ENCODE assay signal across 9 cellular contexts in the genomic region with DNA sequence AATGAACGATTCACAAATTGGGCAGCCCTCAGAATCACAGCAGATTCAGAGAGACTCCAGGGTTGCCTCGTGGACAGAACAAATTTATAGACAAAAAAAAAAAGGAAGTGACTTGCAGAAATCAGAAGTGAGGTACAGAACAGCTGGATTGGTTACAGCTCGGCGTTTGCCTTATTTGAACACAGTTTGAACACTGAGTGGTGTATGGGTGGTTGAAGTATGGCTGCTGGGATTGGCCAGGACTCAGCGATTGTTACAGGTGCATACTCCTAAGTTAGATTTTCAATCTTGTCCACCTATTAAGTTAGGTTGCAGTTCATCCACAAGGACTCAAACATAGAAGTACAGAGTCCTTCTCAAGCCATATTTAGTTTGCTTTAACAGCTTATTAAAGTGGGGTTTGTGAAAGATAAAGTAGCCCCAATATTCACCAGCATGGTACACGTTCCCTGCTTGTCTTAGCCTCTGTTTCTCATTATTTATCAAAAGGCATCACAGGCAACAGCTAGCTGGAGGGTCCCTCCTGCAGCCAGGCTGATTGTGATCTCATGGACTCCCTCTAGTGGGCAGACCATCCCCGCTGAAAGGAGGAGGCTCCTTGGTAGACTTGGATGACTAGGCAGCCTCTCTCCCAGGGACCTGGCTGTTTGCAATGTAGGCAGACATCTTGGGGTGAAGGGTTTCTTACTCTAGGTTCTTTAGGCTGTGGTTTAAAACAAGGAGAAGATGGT. TPM values are rescaled to one million over a fixed set of nuclear protein-coding genes. Genes with fewer than 3 reads are reported as not detected.
DNase-seq lines count a peak whose midpoint lies in the region; ATAC-seq, FAIRE-seq and TF ChIP-seq lines count a peak whose summit lies in the region.
"Had no signal": no experiment of that assay in that cellular context is flagged by ENCODE, and none has a peak within 500 bp of the region (broad histone marks: within the 10 kb centered on the region; RNA-seq: fewer than 3 reads in every experiment).

No MANE protein-coding gene starts in this region.

- H3K9me3 Mint-ChIP-seq in naive thymus-derived CD8-positive, alpha-beta T cell = peaks cover 6 to 14% (median 8%) of the 10 kb centered on the region in 9 donors

- H3K4me1 Mint-ChIP-seq in naive thymus-derived CD8-positive, alpha-beta T cell = no peaks in the 10 kb centered on the region
- H3K4me1 Mint-ChIP-seq: immature natural killer cell had no signal

- H3K36me3 Mint-ChIP-seq in naive thymus-derived CD8-positive, alpha-beta T cell = peaks cover 0 to 14% (median 0%) of the 10 kb centered on the region in 3 donors
- H3K36me3 Mint-ChIP-seq: immature natural killer cell had no signal

- no peak for TF ChIP-seq POLR2A in GM12891 (IDR thresholded peaks at IDR 0.05; ENCODE audit: low read depth, low read length)
- TF ChIP-seq POLR2A in thyroid gland (IDR thresholded peaks at IDR 0.05) = no peak

- POLR2A ChIA-PET in AG04450 (lab: Yijun Ruan, JAX) = no interaction called here
- POLR2A ChIA-PET in naive thymus-derived CD8-positive, alpha-beta T cell (lab: Charles Lee) = no interaction called here

- no peak for FAIRE-seq in GM12891 (lab: Jason Lieb, UNC)

- DNase-seq in AG04450 (ENCODE audit: low read depth, low spot score) = peak; percentile 38
- DNase-seq in GM12891 (ENCODE audit: insufficient read length, low spot score) = peak; percentile 41
- peak; percentile 37 for DNase-seq in NCI-H146 treated with DMSO at 0.1 percent for 48 hours (lab: John Stamatoyannopoulos, UW; ENCODE audit: unreplicated experiment)
- DNase-seq in activated CD4-positive, alpha-beta T cell treated with anti-CD3 and anti-CD28 coated beads for 1 hour = peak; percentile 16
- DNase-seq in epithelial cell of proximal tubule (ENCODE audit: low read depth) = peak; percentile 52
- DNase-seq in naive thymus-derived CD8-positive, alpha-beta T cell = peak in 7 of 10 donors; percentile 19 to 72 (median 49)
- peak; percentile 77 to 78 for DNase-seq in thyroid gland

- H3K4me3 ChIP-seq in AG04450 (ENCODE audit: low read depth, low read length) (no peak overlapping the region), epithelial cell of proximal tubule (ENCODE audit: low read depth, low read length) (peak overlapping the region; percentile 53), thyroid gland (replicated peaks in 1 of 3) (no peak overlapping the region)

- ATAC-seq in naive thymus-derived CD8-positive, alpha-beta T cell = peak; percentile 65 to 75
- no peak for ATAC-seq in HG02938 (IDR thresholded peaks at IDR 0.05; ENCODE audit: unreplicated experiment)

- no peak overlapping the region for H3K27ac Mint-ChIP-seq in naive thymus-derived CD8-positive, alpha-beta T cell
- H3K27ac Mint-ChIP-seq: immature natural killer cell had no signal

- CTCF ChIA-PET in AG04450 (lab: Charles Lee) = interaction anchor here (0.6 to 3.3 kb wide), 24 partner anchors 9 to 308 kb away, joined by 3 to 40 read pairs (median 4); no protein-coding TSS in a partner anchor

- H3K9me3 ChIP-seq in AG04450 (ENCODE audit: control insufficient read depth, insufficient read depth, low read length) (no peaks in the 10 kb centered on the region), thyroid gland (no peaks in the 10 kb centered on the region)

- H3K27me3 Mint-ChIP-seq in naive thymus-derived CD8-positive, alpha-beta T cell = peaks cover 1 to 12% (median 5%) of the 10 kb centered on the region in 5 donors

- H3K36me3 ChIP-seq in thyroid gland = no peaks in the 10 kb centered on the region

- intact Hi-C loops in thyroid gland (cut with DNase I) = loop anchor here (10.0 kb wide), 1 partner anchor 63 kb away; no protein-coding TSS in a partner anchor

- H3K4me3 Mint-ChIP-seq in naive thymus-derived CD8-positive, alpha-beta T cell = peak overlapping the region in 1 of 10 donors; percentile 20
- H3K4me3 Mint-ChIP-seq: immature natural killer cell had no signal

- H3K27ac ChIP-seq in AG04450 (ENCODE audit: low read depth, low read length) (no peak overlapping the region), thyroid gland (no peak overlapping the region)

- 54 to 56% methylated on average over 7 of the region's 7 CpGs for WGBS in thyroid gland, 2 donors

- H3K4me1 ChIP-seq in thyroid gland = no peaks in the 10 kb centered on the region

- TF ChIP-seq CTCF in AG04450 (IDR thresholded peaks at IDR 0.05; ENCODE audit: low read depth, low read length) = peak; percentile 82
- peak; percentile 95 for TF ChIP-seq CTCF in epithelial cell of proximal tubule (conservative IDR thresholded peaks at IDR 0.05; ENCODE audit: low read depth, low read length)
- TF ChIP-seq CTCF in thyroid gland (IDR thresholded peaks at IDR 0.05) = peak; percentile 31 to 72 (median 54)

- H3K27me3 ChIP-seq in AG04450 (ENCODE audit: control insufficient read depth, insufficient read depth, low read length) = no peaks in the 10 kb centered on the region
- H3K27me3 ChIP-seq in thyroid gland = no peaks in the 10 kb centered on the region

TF ChIP-seq in GM12891, 5 proteins besides CTCF, POLR2A, EP300 and RAD21:
- TF ChIP-seq SPI1 (IDR thresholded peaks at IDR 0.05; ENCODE audit: low read depth, low read length) = no peak
- no peak for TF ChIP-seq POU2F2 (IDR thresholded peaks at IDR 0.05; ENCODE audit: low read depth, low read length)
- TF ChIP-seq TAF1 (IDR thresholded peaks at IDR 0.05; ENCODE audit: low read depth, low read length) = no peak
- TF ChIP-seq POLR2AphosphoS5 (IDR thresholded peaks at IDR 0.05; ENCODE audit: low read depth, low read length) = no peak
- no peak for TF ChIP-seq PAX5 (IDR thresholded peaks at IDR 0.05; ENCODE audit: insufficient read depth, low read length, severe bottlenecking)

RNA-seq across cellular contexts. Expression of a gene that starts 17.6 kb away (rescaled TPM):
- polyA plus RNA-seq in AG04450 (2011; rRNA removed) = not detected in 2 replicates
- not detected in 2 replicates for polyA minus RNA-seq in AG04450 (2011; rRNA and poly(A)+ RNA removed)
- 0.09 TPM for polyA plus RNA-seq in GM12891 (2012; ENCODE audit: low read depth, missing spikeins)
- total RNA-seq in epithelial cell of proximal tubule (0.06 and 0.29 TPM in 2 replicates), thyroid gland (10 to 100 TPM in 1 of 4 donors, 1 to 10 TPM in 3; 2.1 to 12.1 (median 6.1) TPM)
- total RNA-seq in naive thymus-derived CD8-positive, alpha-beta T cell = not detected
- polyA plus RNA-seq in naive thymus-derived CD8-positive, alpha-beta T cell = not detected
- polyA plus RNA-seq: immature natural killer cell had no signal

Comparison
In these comparisons a context has a peak if more than half of its experiments do, and no peak if none do; other contexts are left out.
1. DNase-seq: peak in every context shown above with its lines; median percentile 78 in thyroid gland; 52 in epithelial cell of proximal tubule; 49 in naive thymus-derived CD8-positive, alpha-beta T cell; 41 in GM12891; 38 in AG04450; 37 in NCI-H146 treated with DMSO at 0.1 percent for 48 hours; 16 in activated CD4-positive, alpha-beta T cell treated with anti-CD3 and anti-CD28 coated beads for 1 hour.